In the genomic region with DNA sequence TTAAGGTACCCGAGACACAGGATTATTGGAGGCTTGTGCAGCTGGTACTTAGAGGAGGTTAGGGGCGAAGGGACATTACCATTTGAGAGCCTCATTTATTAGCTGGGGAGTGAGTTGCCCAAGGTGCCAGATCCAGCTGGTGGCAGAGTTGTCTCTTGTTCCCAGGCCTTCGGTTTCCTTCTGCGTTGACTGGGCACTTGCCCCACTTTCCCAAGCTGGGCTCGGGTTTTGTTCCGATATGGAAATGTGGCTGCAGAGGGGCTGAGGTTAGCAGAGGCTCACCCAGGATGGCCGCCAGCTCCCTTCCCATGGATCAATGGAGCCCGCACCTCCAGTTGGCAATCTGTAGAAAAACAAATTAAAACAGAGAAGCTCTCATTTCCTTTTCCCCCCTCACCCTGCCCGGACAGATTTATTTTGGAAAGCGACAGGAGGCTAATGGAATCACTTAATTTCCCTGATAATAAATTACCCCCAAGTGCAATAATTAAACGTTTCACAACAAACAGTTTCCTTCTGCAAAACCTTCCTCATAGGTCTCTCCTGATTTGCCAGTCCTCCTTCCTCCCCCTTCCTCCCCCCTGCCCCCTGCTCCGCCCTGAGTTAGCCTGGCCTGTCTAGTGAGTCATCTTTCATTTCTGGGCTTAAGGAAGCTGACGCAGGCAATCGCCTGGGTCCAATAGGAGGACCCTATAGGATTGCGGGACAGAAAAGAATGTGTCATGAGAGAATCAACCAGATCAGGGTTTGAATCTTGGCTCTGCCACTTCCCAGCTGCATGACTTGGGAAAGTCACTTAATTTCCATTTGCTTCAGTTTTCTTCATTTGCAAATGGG, we compare ENCODE assay signal across 1 cellular context.
TF ChIP-seq lines count a peak whose summit lies in the region.

No MANE protein-coding gene starts in this region.

TF ChIP-seq in GM23338, 12 proteins besides CTCF, POLR2A, EP300 and RAD21 (continued from another document):
- TF ChIP-seq, protein P1, sequence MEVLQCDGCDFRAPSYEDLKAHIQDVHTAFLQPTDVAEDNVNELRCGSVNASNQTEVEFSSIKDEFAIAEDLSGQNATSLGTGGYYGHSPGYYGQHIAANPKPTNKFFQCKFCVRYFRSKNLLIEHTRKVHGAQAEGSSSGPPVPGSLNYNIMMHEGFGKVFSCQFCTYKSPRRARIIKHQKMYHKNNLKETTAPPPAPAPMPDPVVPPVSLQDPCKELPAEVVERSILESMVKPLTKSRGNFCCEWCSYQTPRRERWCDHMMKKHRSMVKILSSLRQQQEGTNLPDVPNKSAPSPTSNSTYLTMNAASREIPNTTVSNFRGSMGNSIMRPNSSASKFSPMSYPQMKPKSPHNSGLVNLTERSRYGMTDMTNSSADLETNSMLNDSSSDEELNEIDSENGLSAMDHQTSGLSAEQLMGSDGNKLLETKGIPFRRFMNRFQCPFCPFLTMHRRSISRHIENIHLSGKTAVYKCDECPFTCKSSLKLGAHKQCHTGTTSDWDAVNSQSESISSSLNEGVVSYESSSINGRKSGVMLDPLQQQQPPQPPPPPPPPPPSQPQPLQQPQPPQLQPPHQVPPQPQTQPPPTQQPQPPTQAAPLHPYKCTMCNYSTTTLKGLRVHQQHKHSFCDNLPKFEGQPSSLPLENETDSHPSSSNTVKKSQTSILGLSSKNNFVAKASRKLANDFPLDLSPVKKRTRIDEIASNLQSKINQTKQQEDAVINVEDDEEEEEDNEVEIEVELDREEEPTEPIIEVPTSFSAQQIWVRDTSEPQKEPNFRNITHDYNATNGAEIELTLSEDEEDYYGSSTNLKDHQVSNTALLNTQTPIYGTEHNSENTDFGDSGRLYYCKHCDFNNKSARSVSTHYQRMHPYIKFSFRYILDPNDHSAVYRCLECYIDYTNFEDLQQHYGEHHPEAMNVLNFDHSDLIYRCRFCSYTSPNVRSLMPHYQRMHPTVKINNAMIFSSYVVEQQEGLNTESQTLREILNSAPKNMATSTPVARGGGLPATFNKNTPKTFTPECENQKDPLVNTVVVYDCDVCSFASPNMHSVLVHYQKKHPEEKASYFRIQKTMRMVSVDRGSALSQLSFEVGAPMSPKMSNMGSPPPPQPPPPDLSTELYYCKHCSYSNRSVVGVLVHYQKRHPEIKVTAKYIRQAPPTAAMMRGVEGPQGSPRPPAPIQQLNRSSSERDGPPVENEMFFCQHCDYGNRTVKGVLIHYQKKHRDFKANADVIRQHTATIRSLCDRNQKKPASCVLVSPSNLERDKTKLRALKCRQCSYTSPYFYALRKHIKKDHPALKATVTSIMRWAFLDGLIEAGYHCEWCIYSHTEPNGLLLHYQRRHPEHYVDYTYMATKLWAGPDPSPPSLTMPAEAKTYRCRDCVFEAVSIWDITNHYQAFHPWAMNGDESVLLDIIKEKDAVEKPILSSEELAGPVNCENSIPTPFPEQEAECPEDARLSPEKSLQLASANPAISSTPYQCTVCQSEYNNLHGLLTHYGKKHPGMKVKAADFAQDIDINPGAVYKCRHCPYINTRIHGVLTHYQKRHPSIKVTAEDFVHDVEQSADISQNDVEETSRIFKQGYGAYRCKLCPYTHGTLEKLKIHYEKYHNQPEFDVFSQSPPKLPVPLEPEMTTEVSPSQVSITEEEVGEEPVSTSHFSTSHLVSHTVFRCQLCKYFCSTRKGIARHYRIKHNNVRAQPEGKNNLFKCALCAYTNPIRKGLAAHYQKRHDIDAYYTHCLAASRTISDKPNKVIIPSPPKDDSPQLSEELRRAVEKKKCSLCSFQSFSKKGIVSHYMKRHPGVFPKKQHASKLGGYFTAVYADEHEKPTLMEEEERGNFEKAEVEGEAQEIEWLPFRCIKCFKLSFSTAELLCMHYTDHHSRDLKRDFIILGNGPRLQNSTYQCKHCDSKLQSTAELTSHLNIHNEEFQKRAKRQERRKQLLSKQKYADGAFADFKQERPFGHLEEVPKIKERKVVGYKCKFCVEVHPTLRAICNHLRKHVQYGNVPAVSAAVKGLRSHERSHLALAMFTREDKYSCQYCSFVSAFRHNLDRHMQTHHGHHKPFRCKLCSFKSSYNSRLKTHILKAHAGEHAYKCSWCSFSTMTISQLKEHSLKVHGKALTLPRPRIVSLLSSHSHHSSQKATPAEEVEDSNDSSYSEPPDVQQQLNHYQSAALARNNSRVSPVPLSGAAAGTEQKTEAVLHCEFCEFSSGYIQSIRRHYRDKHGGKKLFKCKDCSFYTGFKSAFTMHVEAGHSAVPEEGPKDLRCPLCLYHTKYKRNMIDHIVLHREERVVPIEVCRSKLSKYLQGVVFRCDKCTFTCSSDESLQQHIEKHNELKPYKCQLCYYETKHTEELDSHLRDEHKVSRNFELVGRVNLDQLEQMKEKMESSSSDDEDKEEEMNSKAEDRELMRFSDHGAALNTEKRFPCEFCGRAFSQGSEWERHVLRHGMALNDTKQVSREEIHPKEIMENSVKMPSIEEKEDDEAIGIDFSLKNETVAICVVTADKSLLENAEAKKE (CRISPR knock-in tag; IDR thresholded peaks at IDR 0.05): no peak
- TF ChIP-seq NANOG (IDR thresholded peaks at IDR 0.05; ENCODE audit: borderline replicate concordance) (no peak), EZH2 (IDR thresholded peaks at IDR 0.05; ENCODE audit: low read depth, unreplicated experiment) (no peak)
